In the genomic region with DNA sequence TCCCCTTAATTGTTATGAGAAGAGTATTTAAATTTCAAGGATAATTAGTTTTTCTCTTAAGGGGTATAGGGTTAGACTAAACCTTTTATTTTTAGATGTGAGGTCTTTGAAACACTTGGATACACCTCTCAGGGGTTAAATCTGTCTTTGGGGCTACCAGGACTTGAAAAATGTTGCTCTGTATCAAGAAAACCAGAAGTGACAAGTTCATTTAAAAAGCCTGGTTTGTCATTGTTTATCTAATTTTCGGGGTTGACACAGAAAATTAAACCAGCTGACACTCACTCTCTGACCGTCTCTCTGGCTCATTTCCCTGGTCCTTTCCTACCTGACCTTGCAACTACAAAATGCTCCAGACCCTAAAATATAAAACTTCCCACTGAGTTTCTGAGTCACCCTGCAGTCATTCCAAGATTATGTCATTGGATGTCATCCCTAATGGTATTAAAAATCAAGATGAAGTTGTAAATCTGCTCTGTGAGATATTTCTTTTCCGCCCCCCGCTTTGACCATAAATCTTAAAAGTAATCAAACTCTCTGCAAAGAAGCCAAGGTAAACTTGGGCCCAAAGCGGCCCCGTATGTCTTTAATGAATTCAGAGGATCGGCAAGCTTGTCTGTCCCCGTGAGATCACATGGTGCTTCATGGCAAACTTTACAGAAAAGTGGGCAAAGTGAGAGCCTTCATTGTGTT, we compare ENCODE assay signal across 19 cellular contexts. TPM values are rescaled to one million over a fixed set of nuclear protein-coding genes. Genes with fewer than 3 reads are reported as not detected.
"Had no signal": no experiment of that assay in that cellular context is flagged by ENCODE, and none has a peak within 500 bp of the region (broad histone marks: within the 10 kb centered on the region; RNA-seq: fewer than 3 reads in every experiment).

No MANE protein-coding gene starts in this region.

- H3K4me1 ChIP-seq: parathyroid adenoma, tibial artery had no signal

- H3K4me3 ChIP-seq: smooth muscle cell, tibial artery had no signal

- H3K27me3 Mint-ChIP-seq: activated CD4-positive, alpha-beta T cell treated with anti-CD3 and anti-CD28 coated beads for 36 hours; activated CD8-positive, alpha-beta T cell treated with anti-CD3 and anti-CD28 coated beads for 36 hours; activated naive CD8-positive, alpha-beta T cell treated with anti-CD3 and anti-CD28 coated beads for 36 hours had no signal

- H3K27ac Mint-ChIP-seq: activated CD4-positive, alpha-beta T cell treated with anti-CD3 and anti-CD28 coated beads for 36 hours; activated CD8-positive, alpha-beta T cell treated with anti-CD3 and anti-CD28 coated beads for 36 hours; activated naive CD8-positive, alpha-beta T cell treated with anti-CD3 and anti-CD28 coated beads for 36 hours; activated T-cell treated with anti-CD3 and anti-CD28 coated beads, Interleukin-2, amount 50 U/mL, for 72 hours had no signal

- H3K27ac ChIP-seq: parathyroid adenoma, tibial artery, WERI-Rb-1 had no signal

- H3K36me3 ChIP-seq: WERI-Rb-1 had no signal

- H3K79me2 ChIP-seq: parathyroid adenoma had no signal

- H3K4me3 Mint-ChIP-seq: activated CD4-positive, alpha-beta T cell treated with anti-CD3 and anti-CD28 coated beads for 36 hours; activated CD8-positive, alpha-beta T cell treated with anti-CD3 and anti-CD28 coated beads for 36 hours; activated naive CD8-positive, alpha-beta T cell treated with anti-CD3 and anti-CD28 coated beads for 36 hours; activated T-cell treated with anti-CD3 and anti-CD28 coated beads, Interleukin-2, amount 50 U/mL, for 72 hours; neural crest cell had no signal

- H3K9ac ChIP-seq: parathyroid adenoma had no signal

- H2AFZ ChIP-seq: parathyroid adenoma had no signal

- H3K4me2 ChIP-seq: smooth muscle cell had no signal

- DNase-seq: activated CD4-positive, alpha-beta T cell treated with anti-CD3 and anti-CD28 coated beads for 36 hours; activated CD8-positive, alpha-beta memory T cell treated with anti-CD3 and anti-CD28 coated beads, Interleukin-2, amount 50 U/mL, for 4 hours; activated CD8-positive, alpha-beta T cell treated with anti-CD3 and anti-CD28 coated beads for 36 hours; activated gamma-delta T cell treated with Interleukin-2 at 50 U/mL for 16 hours; activated naive CD8-positive, alpha-beta T cell treated with anti-CD3 and anti-CD28 coated beads for 36 hours; activated T-cell treated with anti-CD3 and anti-CD28 coated beads, Interleukin-2, amount 50 U/mL, for 72 hours; glutamatergic neuron; islet precursor cell; left ventricle myocardium superior; T-helper 9 cell; tibial artery; WERI-Rb-1 had no signal

- ATAC-seq: activated CD4-positive, alpha-beta T cell treated with anti-CD3 and anti-CD28 coated beads for 36 hours; activated CD8-positive, alpha-beta T cell treated with anti-CD3 and anti-CD28 coated beads for 36 hours; activated T-cell treated with anti-CD3 and anti-CD28 coated beads, Interleukin-2, amount 50 U/mL, for 72 hours; esophagus mucosa; left ventricle myocardium superior had no signal

- H3K27me3 ChIP-seq: tibial artery had no signal

RNA-seq across cellular contexts. Expression of a gene that starts 47.4 kb away (rescaled TPM):
- total RNA-seq: activated CD4-positive, alpha-beta T cell treated with anti-CD3 and anti-CD28 coated beads for 36 hours; activated CD8-positive, alpha-beta T cell treated with anti-CD3 and anti-CD28 coated beads for 36 hours; activated naive CD8-positive, alpha-beta T cell treated with anti-CD3 and anti-CD28 coated beads for 36 hours; activated T-cell treated with anti-CD3 and anti-CD28 coated beads, Interleukin-2, amount 50 U/mL, for 72 hours; chondrocyte; dermis microvascular lymphatic vessel endothelial cell; esophagus mucosa; left ventricle myocardium superior; mesenteric fat pad; neural crest cell; smooth muscle cell had no signal
- polyA plus RNA-seq: smooth muscle cell had no signal
